11 cellular contexts compared by ENCODE assay signal in the genomic region with DNA sequence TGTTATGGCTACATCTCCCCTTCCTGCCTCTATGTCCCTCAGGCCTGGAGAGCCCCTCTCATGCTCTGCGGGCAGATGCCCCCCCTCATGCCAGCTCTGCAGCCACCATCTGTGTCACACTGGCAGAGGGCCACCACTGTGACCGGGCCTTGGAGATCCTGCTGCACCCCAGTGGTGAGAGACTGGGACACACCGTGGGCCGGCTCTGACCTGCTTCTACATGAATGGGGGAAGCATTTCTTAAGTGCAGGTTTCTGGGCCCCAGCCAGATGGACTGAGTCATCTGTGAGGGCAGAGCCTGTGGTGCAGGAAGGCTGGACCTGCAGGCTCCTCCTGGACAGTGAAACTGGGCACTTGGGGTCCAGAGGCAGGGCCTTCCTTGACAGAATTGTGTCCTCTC. TPM values are rescaled to one million over a fixed set of nuclear protein-coding genes. Genes with fewer than 3 reads are reported as not detected.
DNase-seq lines count a peak whose midpoint lies in the region; ATAC-seq and TF ChIP-seq lines count a peak whose summit lies in the region.
"Had no signal": no experiment of that assay in that cellular context is flagged by ENCODE, and none has a peak within 500 bp of the region (broad histone marks: within the 10 kb centered on the region; RNA-seq: fewer than 3 reads in every experiment).

No MANE protein-coding gene starts in this region.

- peak; percentile 51 for DNase-seq in DMS 273 treated with DMSO at 0.1 percent for 48 hours (lab: John Stamatoyannopoulos, UW)
- peak; percentile 30 for DNase-seq in NAMALWA (ENCODE audit: low spot score)
- peak; percentile 84 to 87 for DNase-seq in cardiac fibroblast (ENCODE audit: low read depth in 2 of 2)
- DNase-seq in non-pigmented ciliary epithelial cell (ENCODE audit: low read depth), result peak; percentile 51
- no peak for DNase-seq in NCI-H146 (lab: John Stamatoyannopoulos, UW)
- no peak for DNase-seq in neural progenitor cell (ENCODE audit: low spot score)
- DNase-seq: activated T-cell treated with anti-CD3 and anti-CD28 coated beads, Interleukin-2, amount 50 U/mL, for 72 hours; NCI-H1930; stimulated activated CD8-positive, alpha-beta memory T cell treated with anti-CD3 and anti-CD28 coated beads, Interleukin-4, amount 100 ng/mL, for 48 hours had no signal

- peaks cover 4% of the 10 kb centered on the region for H3K4me1 ChIP-seq in neural progenitor cell

- H3K79me2 ChIP-seq in neural progenitor cell (ENCODE audit: low read depth), result no peaks in the 10 kb centered on the region

- TF ChIP-seq CTCF in cardiac fibroblast (IDR thresholded peaks at IDR 0.05; ENCODE audit: low read depth, low read length) (peak; percentile 13), neural progenitor cell (IDR thresholded peaks at IDR 0.05) (no peak)

- no peak overlapping the region for H2AFZ ChIP-seq in neural progenitor cell (replicated peaks)

- no peak overlapping the region for H3K9ac ChIP-seq in neural progenitor cell

- H3K9me3 Mint-ChIP-seq in neural progenitor cell, result peaks cover 2% of the 10 kb centered on the region
- H3K9me3 Mint-ChIP-seq: activated T-cell treated with anti-CD3 and anti-CD28 coated beads, Interleukin-2, amount 50 U/mL, for 72 hours had no signal

- H3K27ac ChIP-seq in neural progenitor cell, result no peak overlapping the region

- peaks cover 26% of the 10 kb centered on the region for H4K20me1 ChIP-seq in neural progenitor cell (ENCODE audit: low read depth)

- peaks cover 55% of the 10 kb centered on the region for H3K27me3 ChIP-seq in neural progenitor cell

- H3K9me3 ChIP-seq in neural progenitor cell (ENCODE audit: low read depth), result no peaks in the 10 kb centered on the region

- ATAC-seq in HG02973 (IDR thresholded peaks at IDR 0.05; ENCODE audit: unreplicated experiment) (no peak), HG03045 (IDR thresholded peaks at IDR 0.05; ENCODE audit: unreplicated experiment) (no peak)
- ATAC-seq: activated T-cell treated with anti-CD3 and anti-CD28 coated beads, Interleukin-2, amount 50 U/mL, for 72 hours had no signal

- H3F3A ChIP-seq in neural progenitor cell (ENCODE audit: low read depth), result peaks cover 7% of the 10 kb centered on the region

- peaks cover 4% of the 10 kb centered on the region for H3K4me1 Mint-ChIP-seq in neural progenitor cell

- no peaks in the 10 kb centered on the region for H3K36me3 ChIP-seq in neural progenitor cell

- no peak overlapping the region for H3K27ac Mint-ChIP-seq in neural progenitor cell
- H3K27ac Mint-ChIP-seq: activated T-cell treated with anti-CD3 and anti-CD28 coated beads, Interleukin-2, amount 50 U/mL, for 72 hours had no signal

- H3K4me3 ChIP-seq in cardiac fibroblast (replicated peaks in 1 of 2; ENCODE audit: low read depth in 2 of 2, low read length in 2 of 2) (no peak overlapping the region), neural progenitor cell (no peak overlapping the region)

- no peaks in the 10 kb centered on the region for H3K36me3 Mint-ChIP-seq in neural progenitor cell

- H3K27me3 Mint-ChIP-seq in neural progenitor cell (ENCODE audit: insufficient read depth, low read depth), result peaks cover 34% of the 10 kb centered on the region

- H3K4me3 Mint-ChIP-seq in neural progenitor cell, result no peak overlapping the region
- H3K4me3 Mint-ChIP-seq: activated T-cell treated with anti-CD3 and anti-CD28 coated beads, Interleukin-2, amount 50 U/mL, for 72 hours had no signal

- no peak overlapping the region for H3K4me2 ChIP-seq in neural progenitor cell

RNA-seq across cellular contexts. Expression of a gene that starts 4.8 kb away (rescaled TPM):
- not detected in 2 replicates for total RNA-seq in neural progenitor cell (ENCODE audit: low replicate concordance)

RNA-seq across cellular contexts. Expression of a gene that starts 14.5 kb away (rescaled TPM):
- total RNA-seq in neural progenitor cell (ENCODE audit: low replicate concordance), result 23.7 and 39.1 TPM in 2 replicates

RNA-seq across cellular contexts. Expression of a gene that starts 15.2 kb away (rescaled TPM):
- total RNA-seq in neural progenitor cell (ENCODE audit: low replicate concordance), result 3.7 and 6.0 TPM in 2 replicates

RNA-seq across cellular contexts. Expression of a gene that starts 27.1 kb away (rescaled TPM):
- total RNA-seq in neural progenitor cell (ENCODE audit: low replicate concordance), result 0.71 TPM in 1 of 2 replicates, not detected in the other

RNA-seq across cellular contexts. Expression of a gene that starts 41.6 kb away (rescaled TPM):
- total RNA-seq in neural progenitor cell (ENCODE audit: low replicate concordance), result 0.15 TPM in 1 of 2 replicates, not detected in the other
- total RNA-seq: activated T-cell treated with anti-CD3 and anti-CD28 coated beads, Interleukin-2, amount 50 U/mL, for 72 hours had no signal

Comparison
In these comparisons a context has a peak if more than half of its experiments do, and no peak if none do; other contexts are left out.
1. DNase-seq: peak in DMS 273 treated with DMSO at 0.1 percent for 48 hours (single experiment), NAMALWA (single experiment), cardiac fibroblast (2 of 2) and non-pigmented ciliary epithelial cell (single experiment); none in NCI-H146 (single experiment) and neural progenitor cell (single experiment).